In genomic region chr17:42322382-42323267, GRCh38 we compare ENCODE assay signal across 8 cellular contexts. TPM values are rescaled to one million over a fixed set of nuclear protein-coding genes. Genes with fewer than 3 reads are reported as not detected.
A peak's percentile ranks its signal among the peaks of the same experiment; 100 is the strongest.
DNase-seq lines count a peak whose midpoint lies in the region; ATAC-seq and TF ChIP-seq lines count a peak whose summit lies in the region.

No MANE protein-coding gene starts in this region.

- H3K9me3 ChIP-seq in HCT116 (ENCODE audit: control insufficient read depth in 1 of 2, insufficient read depth in 1 of 2, low read depth in 1 of 2, low read length in 2 of 2) (no peaks in the 10 kb centered on the region), heart right ventricle (no peaks in the 10 kb centered on the region), vagina (no peaks in the 10 kb centered on the region)

- peaks cover 7 to 12% of the 10 kb centered on the region in 2 experiments; a peak in 3 of 4 replicates for H3K36me3 ChIP-seq in HCT116 (ENCODE audit: control insufficient read depth in 1 of 2, insufficient read depth in 2 of 2, low read length in 2 of 2)
- peaks cover 0 to 100% (median 51%) of the 10 kb centered on the region in 9 donors for H3K36me3 ChIP-seq in heart right ventricle
- H3K36me3 ChIP-seq in rectal smooth muscle tissue (ENCODE audit: control insufficient read depth, insufficient read depth, low read length): peaks cover 25% of the 10 kb centered on the region
- H3K36me3 ChIP-seq in vagina: peaks cover 0 to 66% of the 10 kb centered on the region in 2 donors

- no peaks in the 10 kb centered on the region for H3K79me2 ChIP-seq in HCT116 (ENCODE audit: insufficient read depth, low read length)

- ATAC-seq in HCT116 (peak; percentile 86), heart right ventricle (peak; percentile 71 to 88 (median 82))
- ATAC-seq in activated naive CD8-positive, alpha-beta T cell treated with anti-CD3 and anti-CD28 coated beads, Interleukin-2, amount 50 U/mL, for 24 hours: peak; percentile 86

- peaks cover 18 to 38% of the 10 kb centered on the region in 2 experiments for H3K4me1 ChIP-seq in HCT116 (ENCODE audit: control insufficient read depth in 1 of 2, insufficient read depth in 2 of 2, low read length in 2 of 2)
- peaks cover 0 to 46% (median 21%) of the 10 kb centered on the region in 9 donors for H3K4me1 ChIP-seq in heart right ventricle
- H3K4me1 ChIP-seq in rectal smooth muscle tissue (ENCODE audit: control insufficient read depth, insufficient read depth, low read length): peaks cover 10% of the 10 kb centered on the region
- H3K4me1 ChIP-seq in vagina: peaks cover 13% of the 10 kb centered on the region

- intact Hi-C loops in HCT116 (cut with micrococcal nuclease): loop anchor here (1.0 to 2.0 kb wide), 3 partner anchors 84 to 205 kb away; no protein-coding TSS in a partner anchor
- intact Hi-C loops in heart right ventricle (cut with DNase I): loop anchor here (1.0 to 5.0 kb wide), 13 partner anchors 65 to 205 kb away; partner anchors contain the start of gene STAT3 (in 2 of the 10)
- intact Hi-C loops in vagina (cut with DNase I): loop anchor here (5.0 kb wide), 2 partner anchors 85 to 190 kb away; no protein-coding TSS in a partner anchor

- H3K27me3 ChIP-seq in HCT116 (ENCODE audit: insufficient read depth, low read length) (no peaks in the 10 kb centered on the region), heart right ventricle (no peaks in the 10 kb centered on the region), rectal smooth muscle tissue (ENCODE audit: control insufficient read depth, insufficient read depth, low read length) (no peaks in the 10 kb centered on the region), vagina (no peaks in the 10 kb centered on the region)

- H3K9ac ChIP-seq in HCT116 (ENCODE audit: low read length): no peak overlapping the region
- H3K9ac ChIP-seq in rectal smooth muscle tissue (ENCODE audit: low read length): no peak overlapping the region

- H3K9me3 Mint-ChIP-seq in activated naive CD8-positive, alpha-beta T cell treated with anti-CD3 and anti-CD28 coated beads, Interleukin-2, amount 50 U/mL, for 24 hours: no peaks in the 10 kb centered on the region

- no TSS peak for BruUV-seq in HCT116 (replicated peaks; lab: Mats Ljungman, UMichigan)

- peak overlapping the region; percentile 62 for H3K27ac Mint-ChIP-seq in activated naive CD8-positive, alpha-beta T cell treated with anti-CD3 and anti-CD28 coated beads, Interleukin-2, amount 50 U/mL, for 24 hours

- no peak overlapping the region for H3K4me3 Mint-ChIP-seq in activated naive CD8-positive, alpha-beta T cell treated with anti-CD3 and anti-CD28 coated beads, Interleukin-2, amount 50 U/mL, for 24 hours

- WGBS in heart right ventricle, 2 donors: 39 to 41% methylated on average over 10 of the region's 10 CpGs

- RAD21 ChIA-PET in HCT116 (lab: Charles Lee; ENCODE audit: low non-redundant PET in 1 of 2, low total read pairs in 2 of 2, uncharacterized antibody in 2 of 2, unreplicated experiment in 2 of 2): no interaction called here

- H3K27ac ChIP-seq in HCT116 (ENCODE audit: low read depth, low read length) (no peak overlapping the region), heart right ventricle (peak overlapping the region in 4 of 10 donors; percentile 24 to 51 (median 35)), rectal smooth muscle tissue (ENCODE audit: low read depth, low read length) (peak overlapping the region; percentile 11), vagina (peak overlapping the region; percentile 22)

- no peaks in the 10 kb centered on the region for H4K20me1 ChIP-seq in HCT116 (ENCODE audit: insufficient read depth)

- peaks cover 49% of the 10 kb centered on the region for H3K4me1 Mint-ChIP-seq in activated naive CD8-positive, alpha-beta T cell treated with anti-CD3 and anti-CD28 coated beads, Interleukin-2, amount 50 U/mL, for 24 hours

- POLR2A ChIA-PET in HCT116 (lab: Charles Lee): no interaction called here

- peaks cover 71% of the 10 kb centered on the region for H3K36me3 Mint-ChIP-seq in activated naive CD8-positive, alpha-beta T cell treated with anti-CD3 and anti-CD28 coated beads, Interleukin-2, amount 50 U/mL, for 24 hours (ENCODE audit: low read depth)

- H3K4me2 ChIP-seq in HCT116 (ENCODE audit: low read length): no peak overlapping the region

- CTCF ChIA-PET in HCT116 (lab: Charles Lee): interaction anchor here (0.7 to 5.9 kb wide), 9 partner anchors 9 to 231 kb away, joined by 3 to 33 read pairs (median 4); partner anchors contain the start of gene STAT3

- TF ChIP-seq CTCF in HCT116 (IDR thresholded peaks at IDR 0.05 in 2 of 3, conservative IDR thresholded peaks at IDR 0.05 in 1 of 3; ENCODE audit: borderline replicate concordance in 1 of 3, insufficient read depth in 1 of 3, low read depth in 2 of 3, low read length in 2 of 3) (peak; percentile 99 to 100 (median 100)), heart right ventricle (IDR thresholded peaks at IDR 0.05) (peak; percentile 99 to 100 (median 99)), vagina (IDR thresholded peaks at IDR 0.05) (peak; percentile 99 to 100 (median 100))

- H3K27me3 Mint-ChIP-seq in activated naive CD8-positive, alpha-beta T cell treated with anti-CD3 and anti-CD28 coated beads, Interleukin-2, amount 50 U/mL, for 24 hours: no peaks in the 10 kb centered on the region

- no peak overlapping the region for H3K4me3 ChIP-seq in HCT116 (replicated peaks in 1 of 2; ENCODE audit: low read depth in 1 of 2, low read length in 2 of 2)
- no peak overlapping the region for H3K4me3 ChIP-seq in heart right ventricle
- H3K4me3 ChIP-seq in rectal smooth muscle tissue (ENCODE audit: low read length): no peak overlapping the region
- H3K4me3 ChIP-seq in vagina: no peak overlapping the region

- TF ChIP-seq RAD21 in HCT116 (IDR thresholded peaks at IDR 0.05; ENCODE audit: low read depth): peak; percentile 99

- no peaks in the 10 kb centered on the region for H3K9me2 ChIP-seq in HCT116 (ENCODE audit: insufficient read depth)

- no peak overlapping the region for H2AFZ ChIP-seq in HCT116 (ENCODE audit: low read depth, low read length, poor library complexity, severe bottlenecking)

- TF ChIP-seq POLR2A in HCT116 (IDR thresholded peaks at IDR 0.05; ENCODE audit: borderline replicate concordance, extremely low read depth, insufficient read depth, insufficient read length): no peak
- TF ChIP-seq POLR2A in vagina (IDR thresholded peaks at IDR 0.05): no peak

- DNase-seq in DMS 273 (lab: John Stamatoyannopoulos, UW; ENCODE audit: unreplicated experiment) (peak; percentile 97), HCT116 (ENCODE audit: low read depth, low spot score) (peak; percentile 85), NCI-H187 (lab: John Stamatoyannopoulos, UW) (peak; percentile 51 to 77), T-helper 1 cell (peak; percentile 88 to 97 (median 90)), heart right ventricle (peak; percentile 88 to 94), vagina (ENCODE audit: extremely low spot score in 2 of 2) (no peak)
- peak; percentile 95 for DNase-seq in activated naive CD8-positive, alpha-beta T cell treated with anti-CD3 and anti-CD28 coated beads, Interleukin-2, amount 50 U/mL, for 24 hours

TF ChIP-seq in HCT116, 20 proteins besides CTCF, POLR2A, EP300 and RAD21:
- TF ChIP-seq YY1 (IDR thresholded peaks at IDR 0.05; ENCODE audit: extremely low read depth, insufficient replicate concordance, low read depth, low read length) (peak; percentile 19), ELF1 (IDR thresholded peaks at IDR 0.05; ENCODE audit: borderline replicate concordance, low read depth) (no peak), POLR2AphosphoS5 (IDR thresholded peaks at IDR 0.05; ENCODE audit: low read depth, low read length) (0 out of 2 replicates have a peak, but pooled peaks have one; percentile 25)
TF ChIP-seq in HCT116: peak in this region for 2.

RNA-seq across cellular contexts. Expression of gene STAT5A, which starts 34.3 kb away (rescaled TPM):
- total RNA-seq in HCT116 (2021; ENCODE audit: unreplicated experiment) (0.91 TPM), heart right ventricle (10 to 100 TPM; 13.4 to 28.5 (median 16.1) TPM), vagina (38.3 TPM)
- polyA plus RNA-seq in HCT116 (2012): 0.16 and 0.18 TPM in 2 replicates
- polyA plus RNA-seq in heart right ventricle: 10 to 100 TPM in 1 of 2 donors, 1 to 10 TPM in 1; 8.2 to 11.9 TPM

RNA-seq across cellular contexts. Expression of gene STAT5B, which starts 46.4 kb away (rescaled TPM):
- total RNA-seq in HCT116 (2021; ENCODE audit: unreplicated experiment): 7.1 TPM
- 3.4 and 4.0 TPM in 2 replicates for polyA plus RNA-seq in HCT116 (2012)
- total RNA-seq in heart right ventricle: 10 to 100 TPM; 26.3 to 34.7 (median 30.8) TPM
- polyA plus RNA-seq in heart right ventricle: 10 to 100 TPM; 14.4 to 22.5 TPM
- 74.6 TPM for total RNA-seq in vagina

Comparison
In these comparisons a context has a peak if more than half of its experiments do, and no peak if none do; other contexts are left out.
1. DNase-seq: peak in DMS 273 (single experiment), HCT116 (single experiment), NCI-H187 (2 of 2), T-helper 1 cell (5 of 5), activated naive CD8-positive, alpha-beta T cell treated with anti-CD3 and anti-CD28 coated beads, Interleukin-2, amount 50 U/mL, for 24 hours (single experiment) and heart right ventricle (2 of 2); none in vagina (0 of 2).
2. Peak in every context shown above with its lines, with median percentiles within 50 percentile points of each other: ATAC-seq and CTCF ChIP-seq.